8 cellular contexts compared by ENCODE assay signal in genomic region chr6:41895300-41896233, GRCh38. TPM values are rescaled to one million over a fixed set of nuclear protein-coding genes. Genes with fewer than 3 reads are reported as not detected.
DNase-seq lines count a peak whose midpoint lies in the region; ATAC-seq and TF ChIP-seq lines count a peak whose summit lies in the region.

Gene USP49, minus strand, starts transcription at chr6:41895375. Its CDS starts 88,392 bp downstream, at chr6:41806983.

- intact Hi-C loops in dorsolateral prefrontal cortex (cut with DNase I): loop anchor here (2.0 to 10.0 kb wide), 2 partner anchors 25 to 111 kb away; partner anchors contain the start of genes BYSL (in 1 of the 2), MED20 (in 1 of the 2), PRICKLE4 (in 1 of the 2) and TOMM6 (in 1 of the 2)
- intact Hi-C loops in lower leg skin (cut with DNase I; ENCODE audit: low total_unique reads): no loop called here

- TF ChIP-seq CTCF in dorsolateral prefrontal cortex (IDR thresholded peaks at IDR 0.05 in 54 of 56, conservative IDR thresholded peaks at IDR 0.05 in 2 of 56; ENCODE audit: low read depth in 1 of 56, partially characterized antibody in 56 of 56) (peak in 8 of 56 donors; percentile 12 to 38 (median 20)), lower leg skin (IDR thresholded peaks at IDR 0.05) (no peak)

- peak within 1 kb of the TSS in 54 of 59 donors; percentile 36 to 93 (median 76) for H3K27ac ChIP-seq in dorsolateral prefrontal cortex

- DNase-seq in CD1c-positive myeloid dendritic cell (ENCODE audit: extremely low spot score) (peak; percentile 94), NCI-H69 (lab: John Stamatoyannopoulos, UW) (peak; percentile 98), dorsolateral prefrontal cortex (peak; percentile 79 to 92 (median 88)), lower leg skin (ENCODE audit: low spot score in 2 of 2) (peak; percentile 82 to 98)
- peak; percentile 92 for DNase-seq in activated CD4-positive, alpha-beta T cell treated with anti-CD3 and anti-CD28 coated beads, Interleukin-2, amount 50 U/mL, for 1 hour
- DNase-seq in stimulated activated CD4-positive, alpha-beta T cell treated with anti-CD3 and anti-CD28 coated beads, Interleukin-4, amount 100 ng/mL, for 48 hours (ENCODE audit: low read depth in 2 of 2): peak; percentile 92 to 96

- H3K4me3 ChIP-seq in dorsolateral prefrontal cortex (peak within 1 kb of the TSS; percentile 57 to 96 (median 83)), lower leg skin (ENCODE audit: low read depth, poor library complexity, severe bottlenecking) (peak within 1 kb of the TSS; percentile 63)

- no peak for TF ChIP-seq POLR2A in lower leg skin (IDR thresholded peaks at IDR 0.05)

- peak; percentile 79 for ATAC-seq in GM19395 (IDR thresholded peaks at IDR 0.05; ENCODE audit: unreplicated experiment)
- peak; percentile 57 for ATAC-seq in HG03558 (IDR thresholded peaks at IDR 0.05; ENCODE audit: extremely low read depth, unreplicated experiment)

- no peaks in the 10 kb centered on the region for H3K27me3 ChIP-seq in dorsolateral prefrontal cortex

- WGBS in lower leg skin, 2 donors: 1 to 2% methylated on average over 48 to 50 of the region's 55 CpGs

RNA-seq across cellular contexts. Expression of gene USP49, which starts in this region (rescaled TPM):
- 10 to 100 TPM in 92 of 120 experiments, 1 to 10 TPM in 28; 7.2 to 16.4 (median 11.2) TPM for total RNA-seq in dorsolateral prefrontal cortex
- total RNA-seq in lower leg skin: 1 to 10 TPM; 2.3 to 7.3 (median 3.7) TPM

Comparison
In these comparisons a context has a peak if more than half of its experiments do, and no peak if none do; other contexts are left out.
1. Peak in every context shown above with its lines: DNase-seq, ATAC-seq, H3K4me3 ChIP-seq and H3K27ac ChIP-seq.